ENCODE assay signal across 10 cellular contexts in genomic region chr16:3098459-3099394, GRCh38. TPM values are rescaled to one million over a fixed set of nuclear protein-coding genes. Genes with fewer than 3 reads are reported as not detected.
DNase-seq lines count a peak whose midpoint lies in the region; ATAC-seq and TF ChIP-seq lines count a peak whose summit lies in the region.
"Had no signal": no experiment of that assay in that cellular context is flagged by ENCODE, and none has a peak within 500 bp of the region (broad histone marks: within the 10 kb centered on the region; RNA-seq: fewer than 3 reads in every experiment).

TSS of gene ZSCAN10 (minus strand) at chr16:3099294. CDS start at chr16:3092937, 6,357 bp downstream.

- peak within 1 kb of the TSS; percentile 32 for H3K4me3 ChIP-seq in Jurkat, Clone E6-1 (ENCODE audit: low read length)
- H3K4me3 ChIP-seq in ectodermal cell (ENCODE audit: insufficient read depth, low read depth, low read length): peak within 1 kb of the TSS; percentile 49

- H3K9me3 ChIP-seq in ectodermal cell (ENCODE audit: control insufficient read depth, low read length): no peaks in the 10 kb centered on the region

- peak within 1 kb of the TSS; percentile 82 for H3K4me3 Mint-ChIP-seq in natural killer cell

- H3K27me3 Mint-ChIP-seq in natural killer cell (ENCODE audit: low read depth in 2 of 2): no peaks in the 10 kb centered on the region

- WGBS in ectodermal cell, 2 experiments: 2 to 4% methylated on average over 20 to 21 of the region's 21 CpGs

- H3K4me1 Mint-ChIP-seq in natural killer cell: peaks cover 28 to 48% of the 10 kb centered on the region in 2 donors

- H3K36me3 ChIP-seq in ectodermal cell (ENCODE audit: control insufficient read depth, insufficient read depth, low read length): no peaks in the 10 kb centered on the region

- peaks cover 20% of the 10 kb centered on the region for H3K27me3 ChIP-seq in ectodermal cell (ENCODE audit: control insufficient read depth, insufficient read depth, low read length, poor library complexity, severe bottlenecking)

- peak within 1 kb of the TSS; percentile 72 to 89 for H3K27ac Mint-ChIP-seq in natural killer cell

- H3K27ac ChIP-seq in C4-2B: peak within 1 kb of the TSS; percentile 25; the same call in 1 of the 2 replicates
- H3K27ac ChIP-seq in ectodermal cell (ENCODE audit: insufficient read depth, low read depth, low read length, poor library complexity, severe bottlenecking): no peak within 1 kb of the TSS

- H3K4me1 ChIP-seq in ectodermal cell (ENCODE audit: control insufficient read depth, insufficient read depth, low read length): peaks cover 37% of the 10 kb centered on the region

- no peaks in the 10 kb centered on the region for H3K36me3 Mint-ChIP-seq in natural killer cell

- no peak for ATAC-seq in natural killer cell
- ATAC-seq in GM18873 (IDR thresholded peaks at IDR 0.05; ENCODE audit: low FRiP score, unreplicated experiment): no peak

- TF ChIP-seq CTCF in C4-2B (conservative IDR thresholded peaks at IDR 0.05): no peak
- no peak for TF ChIP-seq CTCF in natural killer cell (IDR thresholded peaks at IDR 0.05)

- intact Hi-C loops in natural killer cell (cut with micrococcal nuclease): loop anchor here (5.0 kb wide), 1 partner anchor 41 kb away; no protein-coding TSS in a partner anchor

- DNase-seq in Jurkat, Clone E6-1 (ENCODE audit: low read depth, low spot score): no peak
- DNase-seq in natural killer cell (no peak), COR-L47 (lab: John Stamatoyannopoulos, UW) (no peak), NCI-H510A (lab: John Stamatoyannopoulos, UW) (no peak), anterior cingulate cortex (lab: John Stamatoyannopoulos, UW) (no peak)
- DNase-seq: activated CD4-positive, alpha-beta T cell treated with anti-CD3 and anti-CD28 coated beads for 4 hours had no signal

- no peaks in the 10 kb centered on the region for H3K9me3 Mint-ChIP-seq in natural killer cell

RNA-seq across cellular contexts. Expression of gene ZSCAN10, which starts in this region (rescaled TPM):
- polyA plus RNA-seq in Jurkat, Clone E6-1 (2012; ENCODE audit: insufficient read depth, insufficient read length): not detected
- 8.9 TPM for polyA plus RNA-seq in ectodermal cell (2013, experiment 1 of 4)
- 8.2 TPM for polyA plus RNA-seq in ectodermal cell (2013, experiment 2 of 4)
- polyA plus RNA-seq in ectodermal cell (2013, experiment 3 of 4): 9.5 TPM
- 10.3 TPM for polyA plus RNA-seq in ectodermal cell (2013, experiment 4 of 4)
- total RNA-seq in natural killer cell: under 1 TPM; 0.65 to 0.96 (median 0.77) TPM
- total RNA-seq: frontal cortex had no signal
